Comparison of ENCODE assay signal across 8 cellular contexts in genomic region chr17:55726440-55726839, GRCh38. TPM values are rescaled to one million over a fixed set of nuclear protein-coding genes. Genes with fewer than 3 reads are reported as not detected.
DNase-seq lines count a peak whose midpoint lies in the region; ATAC-seq and TF ChIP-seq lines count a peak whose summit lies in the region.
"Had no signal": no experiment of that assay in that cellular context is flagged by ENCODE, and none has a peak within 500 bp of the region (broad histone marks: within the 10 kb centered on the region; RNA-seq: fewer than 3 reads in every experiment).

No MANE protein-coding gene starts in this region.

- H3K36me3 ChIP-seq in SK-N-MC (ENCODE audit: insufficient read depth, low read length) (no peaks in the 10 kb centered on the region), right atrium auricular region (peaks cover under 1% of the 10 kb centered on the region)

- H3K36me3 Mint-ChIP-seq in type B pancreatic cell = no peaks in the 10 kb centered on the region

- DNase-seq in HS-27A (ENCODE audit: low read depth) (peak; percentile 85), SK-N-MC (ENCODE audit: low read depth, low spot score) (no peak), right atrium auricular region (ENCODE audit: low spot score) (peak; percentile 87), type B pancreatic cell (ENCODE audit: extremely low spot score, unreplicated experiment) (no peak), hippocampal formation (lab: John Stamatoyannopoulos, UW) (no peak), ecto neural progenitor cell (ENCODE audit: low spot score) (no peak)
- DNase-seq: NCI-H1048 had no signal

- H3K4me3 Mint-ChIP-seq in type B pancreatic cell = peak overlapping the region; percentile 6

- H3K27ac ChIP-seq in SK-N-MC (peak overlapping the region; percentile 75), right atrium auricular region (peak overlapping the region; percentile 10 to 93)

- H3K27me3 ChIP-seq in right atrium auricular region = no peaks in the 10 kb centered on the region

- no peak overlapping the region for H3K9ac ChIP-seq in SK-N-MC (ENCODE audit: insufficient read length)

- no peak for TF ChIP-seq CTCF in right atrium auricular region (IDR thresholded peaks at IDR 0.05)
- TF ChIP-seq CTCF in type B pancreatic cell (conservative IDR thresholded peaks at IDR 0.05) = no peak

- H3K4me3 ChIP-seq in SK-N-MC = peak overlapping the region; percentile 26
- H3K4me3 ChIP-seq in right atrium auricular region = no peak overlapping the region

- H3K9me3 ChIP-seq in SK-N-MC (ENCODE audit: low read depth, low read length) (no peaks in the 10 kb centered on the region), right atrium auricular region (no peaks in the 10 kb centered on the region)

- peaks cover 0 to 66% of the 10 kb centered on the region in 2 donors for H3K4me1 ChIP-seq in right atrium auricular region

- peaks cover 16% of the 10 kb centered on the region for H3K27me3 Mint-ChIP-seq in type B pancreatic cell

- H3K4me1 Mint-ChIP-seq in type B pancreatic cell (ENCODE audit: unreplicated experiment) = peaks cover 63% of the 10 kb centered on the region

- no peak for ATAC-seq in GM18520 (IDR thresholded peaks at IDR 0.05; ENCODE audit: unreplicated experiment)

- no peaks in the 10 kb centered on the region for H3K9me3 Mint-ChIP-seq in type B pancreatic cell

- H3K27ac Mint-ChIP-seq in type B pancreatic cell = no peak overlapping the region

RNA-seq across cellular contexts. Expression of gene TMEM100, which starts 3.8 kb away (rescaled TPM):
- total RNA-seq in right atrium auricular region (10 to 100 TPM; 18.0 to 26.1 TPM), type B pancreatic cell (ENCODE audit: low replicate concordance) (2.5 and 21.4 TPM in 2 replicates)

RNA-seq across cellular contexts. Expression of gene PCTP, which starts 24.4 kb away (rescaled TPM):
- 10 to 100 TPM; 15.1 to 27.0 TPM for total RNA-seq in right atrium auricular region
- total RNA-seq in type B pancreatic cell (ENCODE audit: low replicate concordance) = 20.6 and 22.1 TPM in 2 replicates

Comparison
In these comparisons a context has a peak if more than half of its experiments do, and no peak if none do; other contexts are left out.
1. DNase-seq: peak in HS-27A (single experiment) and right atrium auricular region (single experiment); none in SK-N-MC (single experiment), type B pancreatic cell (single experiment), hippocampal formation (0 of 2) and ecto neural progenitor cell (single experiment).